ENCODE assay signal across 20 cellular contexts in the genomic region with DNA sequence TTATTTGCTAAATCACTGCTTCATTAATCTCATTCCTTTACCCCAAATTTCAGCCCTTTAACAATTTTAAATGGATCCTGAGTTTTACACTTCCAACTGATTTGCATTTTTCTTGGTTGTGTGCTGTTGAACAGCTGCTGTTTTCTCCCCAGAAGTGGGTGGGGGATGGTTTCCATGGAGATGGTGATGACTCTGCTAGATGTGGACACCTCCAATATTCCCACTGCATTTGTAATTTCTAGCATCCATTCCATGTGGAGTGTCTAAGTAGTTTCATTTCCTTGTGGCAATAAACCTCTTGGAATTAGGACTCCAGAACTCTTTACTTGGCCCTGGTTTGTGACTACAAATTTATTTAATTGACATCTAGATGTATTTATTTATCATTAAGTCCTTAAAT.
A peak's percentile ranks its signal among the peaks of the same experiment; 100 is the strongest.
DNase-seq lines count a peak whose midpoint lies in the region; TF ChIP-seq lines count a peak whose summit lies in the region.
"Had no signal": no experiment of that assay in that cellular context is flagged by ENCODE, and none has a peak within 500 bp of the region (broad histone marks: within the 10 kb centered on the region; RNA-seq: fewer than 3 reads in every experiment).

No MANE protein-coding gene starts in this region.

- H3K27ac Mint-ChIP-seq in progenitor cell of endocrine pancreas = no peak overlapping the region
- H3K27ac Mint-ChIP-seq: activated naive CD8-positive, alpha-beta T cell treated with anti-CD3 and anti-CD28 coated beads, Interleukin-2, amount 50 U/mL, for 24 hours; CD14-positive monocyte; IgD-negative memory B cell had no signal

- DNase-seq in NCI-H2081 (lab: John Stamatoyannopoulos, UW) (peak; percentile 7 to 37), NCI-H2081 treated with DMSO at 0.1 percent for 48 hours (lab: John Stamatoyannopoulos, UW) (no peak), NCI-H524 (lab: John Stamatoyannopoulos, UW) (peak; percentile 61 to 82), kidney tubule cell (ENCODE audit: low spot score) (peak; percentile 15), progenitor cell of endocrine pancreas (ENCODE audit: low spot score, unreplicated experiment) (no peak), foreskin fibroblast (no peak), SIG-M5 treated with dmso at 0.1 percent for 504 hours (lab: John Stamatoyannopoulos, UW; ENCODE audit: unreplicated experiment) (no peak), mucosa of gallbladder (ENCODE audit: low spot score) (no peak)
- DNase-seq: activated CD8-positive, alpha-beta memory T cell treated with anti-CD3 and anti-CD28 coated beads, Interleukin-2, amount 50 U/mL, for 48 hours; activated effector memory CD4-positive, alpha-beta T cell treated with Interleukin-2 at 50 U/mL for 16 hours; activated naive CD8-positive, alpha-beta T cell treated with anti-CD3 and anti-CD28 coated beads, Interleukin-2, amount 50 U/mL, for 24 hours; H7; MG63; NCI-H82; retina; SJCRH30; stimulated activated CD4-positive, alpha-beta T cell treated with anti-CD3 and anti-CD28 coated beads, Interleukin-12 subunit alpha, Interleukin-12 subunit beta, amount 100 ng/mL, for 4 hours; upper lobe of right lung had no signal

- no peaks in the 10 kb centered on the region for H3K9me3 Mint-ChIP-seq in progenitor cell of endocrine pancreas (ENCODE audit: low read depth)

- H3K27me3 Mint-ChIP-seq in progenitor cell of endocrine pancreas = no peaks in the 10 kb centered on the region
- H3K27me3 Mint-ChIP-seq: activated naive CD8-positive, alpha-beta T cell treated with anti-CD3 and anti-CD28 coated beads, Interleukin-2, amount 50 U/mL, for 24 hours; IgD-negative memory B cell had no signal

- H3K4me3 ChIP-seq in foreskin fibroblast (ENCODE audit: low read depth in 1 of 2, low read length in 2 of 2) = no peak overlapping the region
- H3K4me3 ChIP-seq: MG63, SJCRH30, upper lobe of right lung had no signal

- H3K4me3 Mint-ChIP-seq in progenitor cell of endocrine pancreas (ENCODE audit: low read depth) = no peak overlapping the region
- H3K4me3 Mint-ChIP-seq: activated naive CD8-positive, alpha-beta T cell treated with anti-CD3 and anti-CD28 coated beads, Interleukin-2, amount 50 U/mL, for 24 hours; CD14-positive monocyte; IgD-negative memory B cell had no signal

- TF ChIP-seq CTCF in progenitor cell of endocrine pancreas (IDR thresholded peaks at IDR 0.05; ENCODE audit: unreplicated experiment) = no peak
- TF ChIP-seq CTCF in foreskin fibroblast (IDR thresholded peaks at IDR 0.05; ENCODE audit: low read depth, low read length) = no peak

- H3K4me1 Mint-ChIP-seq in progenitor cell of endocrine pancreas (ENCODE audit: low read depth) = no peaks in the 10 kb centered on the region
- H3K4me1 Mint-ChIP-seq: activated naive CD8-positive, alpha-beta T cell treated with anti-CD3 and anti-CD28 coated beads, Interleukin-2, amount 50 U/mL, for 24 hours; CD14-positive monocyte; IgD-negative memory B cell had no signal

- H3K36me3 Mint-ChIP-seq in progenitor cell of endocrine pancreas (ENCODE audit: insufficient read depth) = no peaks in the 10 kb centered on the region
- H3K36me3 Mint-ChIP-seq: CD14-positive monocyte had no signal

Comparison
In these comparisons a context has a peak if more than half of its experiments do, and no peak if none do; other contexts are left out.
1. DNase-seq: peak in NCI-H2081 (2 of 2), NCI-H524 (2 of 2) and kidney tubule cell (single experiment); none in NCI-H2081 treated with DMSO at 0.1 percent for 48 hours (single experiment), progenitor cell of endocrine pancreas (single experiment), foreskin fibroblast (0 of 2), SIG-M5 treated with dmso at 0.1 percent for 504 hours (single experiment) and mucosa of gallbladder (single experiment).